In the genomic region with DNA sequence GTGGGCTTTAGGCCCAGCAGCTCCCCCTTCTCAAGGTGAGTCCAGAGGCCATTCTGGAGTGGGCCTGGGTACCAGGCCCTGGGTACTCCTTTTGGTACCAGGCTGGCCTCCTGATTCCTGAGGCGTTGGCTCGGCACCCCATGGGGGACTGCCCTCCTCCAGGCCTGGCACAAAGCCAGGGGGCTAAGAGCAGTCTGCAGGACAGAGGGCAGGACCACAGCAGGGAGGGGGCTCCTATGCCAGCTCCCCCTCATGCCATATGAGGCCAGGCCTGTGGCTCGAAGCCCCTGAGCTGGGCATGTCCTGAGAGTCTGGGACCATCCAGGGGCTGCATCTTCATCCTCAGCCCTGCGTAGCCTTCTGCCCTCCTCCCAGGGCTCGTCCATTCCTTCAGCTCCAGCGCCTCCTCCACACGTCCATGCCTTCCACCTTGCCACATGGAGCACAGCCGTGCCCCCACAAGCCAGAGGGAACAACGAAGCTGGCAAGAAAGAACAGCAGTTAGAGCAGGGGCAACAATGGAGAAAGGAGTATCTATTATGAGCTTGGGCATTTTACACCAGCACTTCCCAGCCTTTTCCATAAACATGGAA, we compare ENCODE assay signal across 1 cellular context.
TF ChIP-seq lines count a peak whose summit lies in the region.

No MANE protein-coding gene starts in this region.

TF ChIP-seq in K562, 482 proteins besides CTCF, POLR2A, EP300 and RAD21:
- TF ChIP-seq, protein P1, sequence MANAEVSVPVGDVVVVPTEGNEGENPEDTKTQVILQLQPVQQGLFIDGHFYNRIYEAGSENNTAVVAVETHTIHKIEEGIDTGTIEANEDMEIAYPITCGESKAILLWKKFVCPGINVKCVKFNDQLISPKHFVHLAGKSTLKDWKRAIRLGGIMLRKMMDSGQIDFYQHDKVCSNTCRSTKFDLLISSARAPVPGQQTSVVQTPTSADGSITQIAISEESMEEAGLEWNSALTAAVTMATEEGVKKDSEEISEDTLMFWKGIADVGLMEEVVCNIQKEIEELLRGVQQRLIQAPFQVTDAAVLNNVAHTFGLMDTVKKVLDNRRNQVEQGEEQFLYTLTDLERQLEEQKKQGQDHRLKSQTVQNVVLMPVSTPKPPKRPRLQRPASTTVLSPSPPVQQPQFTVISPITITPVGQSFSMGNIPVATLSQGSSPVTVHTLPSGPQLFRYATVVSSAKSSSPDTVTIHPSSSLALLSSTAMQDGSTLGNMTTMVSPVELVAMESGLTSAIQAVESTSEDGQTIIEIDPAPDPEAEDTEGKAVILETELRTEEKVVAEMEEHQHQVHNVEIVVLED (CRISPR knock-in tag; IDR thresholded peaks at IDR 0.05): no peak
- TF ChIP-seq KAT2B (IDR thresholded peaks at IDR 0.05; ENCODE audit: low read depth, low read length): no peak
- TF ChIP-seq ZNF699 (CRISPR knock-in tag; IDR thresholded peaks at IDR 0.05; ENCODE audit: insufficient replicate concordance): no peak
- TF ChIP-seq ETS2 (tag; IDR thresholded peaks at IDR 0.05; ENCODE audit: borderline replicate concordance, poor library complexity, severe bottlenecking): no peak
- TF ChIP-seq HSF4 (CRISPR knock-in tag; IDR thresholded peaks at IDR 0.05; ENCODE audit: borderline replicate concordance): no peak
- TF ChIP-seq NFIC (IDR thresholded peaks at IDR 0.05): peak; percentile 70; the same call in 1 of the 2 replicates
